Comparison of ENCODE assay signal across 10 cellular contexts in genomic region chr17:27384261-27384701, GRCh38.
DNase-seq lines count a peak whose midpoint lies in the region; ATAC-seq and TF ChIP-seq lines count a peak whose summit lies in the region.
"Had no signal": no experiment of that assay in that cellular context is flagged by ENCODE, and none has a peak within 500 bp of the region (broad histone marks: within the 10 kb centered on the region; RNA-seq: fewer than 3 reads in every experiment).

No MANE protein-coding gene starts in this region.

- CTCF ChIA-PET in activated CD4-positive, alpha-beta T cell treated with anti-CD3 and anti-CD28 coated beads for 36 hours (lab: Charles Lee), result interaction anchor here (0.9 kb wide), 1 partner anchor 213 kb away, joined by 4 read pairs; no protein-coding TSS in a partner anchor

- H3K27me3 ChIP-seq in right atrium auricular region (no peaks in the 10 kb centered on the region), stomach smooth muscle (ENCODE audit: control insufficient read depth in 1 of 2, insufficient read depth in 2 of 2, low read length in 2 of 2) (no peaks in the 10 kb centered on the region)
- H3K27me3 ChIP-seq: breast epithelium had no signal

- H3K9me3 ChIP-seq in right atrium auricular region (no peaks in the 10 kb centered on the region), stomach smooth muscle (ENCODE audit: control insufficient read depth in 2 of 2, low read length in 2 of 2) (no peaks in the 10 kb centered on the region)
- H3K9me3 ChIP-seq: breast epithelium had no signal

- intact Hi-C loops in CD14-positive monocyte (cut with micrococcal nuclease), result loop anchor here in 1 of 2 donors (5.0 kb wide), 1 partner anchor 218 kb away; no protein-coding TSS in a partner anchor
- intact Hi-C loops in activated CD4-positive, alpha-beta T cell treated with anti-CD3 and anti-CD28 coated beads for 36 hours (cut with DNase I, micrococcal nuclease), result loop anchor here (10.0 kb wide), 2 partner anchors 91 to 271 kb away; no protein-coding TSS in a partner anchor

- H3K27me3 Mint-ChIP-seq in type B pancreatic cell (peaks cover 4% of the 10 kb centered on the region), CD14-positive monocyte (ENCODE audit: low read depth in 3 of 3) (peaks cover 3 to 8% (median 6%) of the 10 kb centered on the region in 3 donors)
- H3K27me3 Mint-ChIP-seq in activated T-helper 17 cell treated with anti-CD3 and anti-CD28 coated beads, Interleukin-2, amount 50 U/mL, for 72 hours, result peaks cover 11% of the 10 kb centered on the region
- H3K27me3 Mint-ChIP-seq in activated CD4-positive, alpha-beta T cell treated with anti-CD3 and anti-CD28 coated beads for 36 hours, result peaks cover 15% of the 10 kb centered on the region

- DNase-seq in HK-2 (ENCODE audit: unreplicated experiment) (peak; percentile 39), astrocyte of the cerebellum (ENCODE audit: low read depth) (peak; percentile 94), right atrium auricular region (ENCODE audit: low spot score) (no peak), type B pancreatic cell (ENCODE audit: extremely low spot score, unreplicated experiment) (no peak), CD14-positive monocyte (ENCODE audit: low spot score) (no peak)
- DNase-seq in activated CD4-positive, alpha-beta T cell treated with anti-CD3 and anti-CD28 coated beads for 36 hours, result no peak
- DNase-seq: stimulated activated CD4-positive, alpha-beta T cell treated with anti-CD3 and anti-CD28 coated beads, Interleukin-1b, Interleukin-23, amount 100 ng/mL, for 48 hours had no signal

- H3K27ac ChIP-seq in right atrium auricular region, result peak overlapping the region; percentile 35 to 59
- peak overlapping the region; percentile 25 for H3K27ac ChIP-seq in stomach smooth muscle (ENCODE audit: low read length)

- in situ Hi-C loops in astrocyte of the cerebellum (cut with HindIII; ENCODE audit: low sequenced_read_pairs), result no loop called here

- no peaks in the 10 kb centered on the region for H3K9me3 Mint-ChIP-seq in type B pancreatic cell
- no peaks in the 10 kb centered on the region for H3K9me3 Mint-ChIP-seq in activated T-helper 17 cell treated with anti-CD3 and anti-CD28 coated beads, Interleukin-2, amount 50 U/mL, for 72 hours
- peaks cover 0 to 2% (median 0%) of the 10 kb centered on the region in 7 donors for H3K9me3 Mint-ChIP-seq in CD14-positive monocyte
- no peaks in the 10 kb centered on the region for H3K9me3 Mint-ChIP-seq in activated CD4-positive, alpha-beta T cell treated with anti-CD3 and anti-CD28 coated beads for 36 hours (ENCODE audit: low read depth)

- H3K4me1 ChIP-seq in right atrium auricular region, result peaks cover 0 to 31% of the 10 kb centered on the region in 2 donors
- H3K4me1 ChIP-seq in stomach smooth muscle (ENCODE audit: control insufficient read depth, insufficient read depth, low read length), result peaks cover 29% of the 10 kb centered on the region

- H3K4me3 ChIP-seq in astrocyte of the cerebellum (ENCODE audit: low read depth, low read length) (no peak overlapping the region), right atrium auricular region (no peak overlapping the region), stomach smooth muscle (ENCODE audit: low read length in 2 of 2) (peak overlapping the region in 1 of 2 donors; percentile 10)
- H3K4me3 ChIP-seq: breast epithelium had no signal

- no peaks in the 10 kb centered on the region for H3K36me3 ChIP-seq in right atrium auricular region
- no peaks in the 10 kb centered on the region for H3K36me3 ChIP-seq in stomach smooth muscle (ENCODE audit: control insufficient read depth in 2 of 2, insufficient read depth in 2 of 2, low read length in 2 of 2)
- H3K36me3 ChIP-seq: breast epithelium had no signal

- no peak overlapping the region for H3K27ac Mint-ChIP-seq in type B pancreatic cell
- H3K27ac Mint-ChIP-seq in activated T-helper 17 cell treated with anti-CD3 and anti-CD28 coated beads, Interleukin-2, amount 50 U/mL, for 72 hours, result no peak overlapping the region
- H3K27ac Mint-ChIP-seq in CD14-positive monocyte, result no peak overlapping the region
- no peak overlapping the region for H3K27ac Mint-ChIP-seq in activated CD4-positive, alpha-beta T cell treated with anti-CD3 and anti-CD28 coated beads for 36 hours

- POLR2A ChIA-PET in activated CD4-positive, alpha-beta T cell treated with anti-CD3 and anti-CD28 coated beads for 36 hours (lab: Charles Lee), result no interaction called here

- H3K9ac ChIP-seq in stomach smooth muscle (ENCODE audit: low read length in 2 of 2), result no peak overlapping the region

- no peak for TF ChIP-seq CTCF in astrocyte of the cerebellum (IDR thresholded peaks at IDR 0.05; ENCODE audit: low read depth, low read length, missing control alignments)
- no peak for TF ChIP-seq CTCF in right atrium auricular region (IDR thresholded peaks at IDR 0.05)
- no peak for TF ChIP-seq CTCF in type B pancreatic cell (conservative IDR thresholded peaks at IDR 0.05)
- TF ChIP-seq CTCF in CD14-positive monocyte (IDR thresholded peaks at IDR 0.05), result no peak

- no peak for ATAC-seq in activated T-helper 17 cell treated with anti-CD3 and anti-CD28 coated beads, Interleukin-2, amount 50 U/mL, for 72 hours (replicated peaks)
- no peak for ATAC-seq in activated CD4-positive, alpha-beta T cell treated with anti-CD3 and anti-CD28 coated beads for 36 hours

- H3K4me1 Mint-ChIP-seq in type B pancreatic cell (ENCODE audit: unreplicated experiment), result peaks cover 9% of the 10 kb centered on the region
- no peaks in the 10 kb centered on the region for H3K4me1 Mint-ChIP-seq in activated T-helper 17 cell treated with anti-CD3 and anti-CD28 coated beads, Interleukin-2, amount 50 U/mL, for 72 hours
- H3K4me1 Mint-ChIP-seq in CD14-positive monocyte, result peaks cover 22% of the 10 kb centered on the region
- H3K4me1 Mint-ChIP-seq in activated CD4-positive, alpha-beta T cell treated with anti-CD3 and anti-CD28 coated beads for 36 hours, result peaks cover 12% of the 10 kb centered on the region

- no peaks in the 10 kb centered on the region for H3K36me3 Mint-ChIP-seq in type B pancreatic cell
- no peaks in the 10 kb centered on the region for H3K36me3 Mint-ChIP-seq in activated T-helper 17 cell treated with anti-CD3 and anti-CD28 coated beads, Interleukin-2, amount 50 U/mL, for 72 hours (ENCODE audit: low read depth)
- H3K36me3 Mint-ChIP-seq in CD14-positive monocyte, result no peaks in the 10 kb centered on the region
- H3K36me3 Mint-ChIP-seq in activated CD4-positive, alpha-beta T cell treated with anti-CD3 and anti-CD28 coated beads for 36 hours (ENCODE audit: low read depth), result no peaks in the 10 kb centered on the region

- H3K4me3 Mint-ChIP-seq in type B pancreatic cell (no peak overlapping the region), CD14-positive monocyte (no peak overlapping the region)
- no peak overlapping the region for H3K4me3 Mint-ChIP-seq in activated T-helper 17 cell treated with anti-CD3 and anti-CD28 coated beads, Interleukin-2, amount 50 U/mL, for 72 hours
- no peak overlapping the region for H3K4me3 Mint-ChIP-seq in activated CD4-positive, alpha-beta T cell treated with anti-CD3 and anti-CD28 coated beads for 36 hours

Comparison
In these comparisons a context has a peak if more than half of its experiments do, and no peak if none do; other contexts are left out.
1. DNase-seq: peak in HK-2 (single experiment) and astrocyte of the cerebellum (single experiment); none in right atrium auricular region (single experiment), type B pancreatic cell (single experiment), CD14-positive monocyte (single experiment) and activated CD4-positive, alpha-beta T cell treated with anti-CD3 and anti-CD28 coated beads for 36 hours (single experiment).